12 cellular contexts compared by ENCODE assay signal in the genomic region with DNA sequence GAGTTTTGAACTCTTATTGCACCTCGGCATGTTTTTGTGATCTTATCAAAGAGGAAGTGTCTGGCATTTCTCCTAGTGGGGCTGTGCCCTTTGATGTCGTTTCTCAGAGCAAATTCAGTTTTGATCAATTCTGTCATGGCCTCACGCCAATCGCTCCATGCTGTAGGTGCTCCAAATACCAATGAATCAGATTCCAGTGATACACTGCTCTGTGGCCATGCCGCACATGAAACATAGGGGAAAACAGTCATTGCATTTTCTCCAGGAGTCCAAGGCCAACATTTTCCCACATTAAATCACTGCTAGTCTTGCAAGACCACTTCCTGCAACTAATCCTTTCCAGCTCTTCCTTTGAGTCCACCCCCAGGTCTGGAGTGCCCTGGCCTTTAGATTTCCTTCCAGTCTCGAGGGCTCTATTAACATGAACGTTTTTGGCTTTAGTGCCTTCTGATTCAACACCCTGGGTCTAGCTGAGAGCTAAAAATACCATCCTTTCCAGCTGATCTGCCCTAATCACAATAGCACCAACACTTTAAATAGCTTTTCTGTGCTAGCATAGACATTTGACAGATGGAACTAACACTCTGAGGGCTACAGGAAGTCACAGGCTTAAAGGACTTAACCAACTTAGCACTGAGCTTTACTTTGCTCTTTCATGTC. TPM values are rescaled to one million over a fixed set of nuclear protein-coding genes. Genes with fewer than 3 reads are reported as not detected.
DNase-seq lines count a peak whose midpoint lies in the region; ATAC-seq, FAIRE-seq and TF ChIP-seq lines count a peak whose summit lies in the region.
"Had no signal": no experiment of that assay in that cellular context is flagged by ENCODE, and none has a peak within 500 bp of the region (broad histone marks: within the 10 kb centered on the region; RNA-seq: fewer than 3 reads in every experiment).

No MANE protein-coding gene starts in this region.

- H3K27me3 Mint-ChIP-seq in astrocyte (ENCODE audit: low read depth, unreplicated experiment): no peaks in the 10 kb centered on the region
- H3K27me3 Mint-ChIP-seq: progenitor cell of endocrine pancreas had no signal

- no peaks in the 10 kb centered on the region for H3K4me1 Mint-ChIP-seq in astrocyte (ENCODE audit: low read depth, unreplicated experiment)

- peak overlapping the region; percentile 78 for H3K4me2 ChIP-seq in astrocyte (ENCODE audit: low read length)

- peak; percentile 84 for DNase-seq in HS-5 (ENCODE audit: low read depth)
- DNase-seq in astrocyte (ENCODE audit: low read depth): peak; percentile 99
- peak; percentile 90 for DNase-seq in islet precursor cell
- DNase-seq in small intestine: peak; percentile 66
- no peak for DNase-seq in GM19240 (ENCODE audit: insufficient read length, low spot score)
- DNase-seq in GM13977 (ENCODE audit: low spot score): no peak
- DNase-seq in HEK293T (ENCODE audit: extremely low spot score): no peak
- DNase-seq: activated naive CD4-positive, alpha-beta T cell treated with Interleukin-2 at 50 U/mL for 16 hours; NCI-H446; T1000 had no signal

- FAIRE-seq in astrocyte (lab: Jason Lieb, UNC) (no peak), small intestine (lab: Jason Lieb, UNC) (no peak)

- H4K20me1 ChIP-seq in astrocyte (ENCODE audit: insufficient read depth, low read length): peaks cover 12% of the 10 kb centered on the region

- H3K9ac ChIP-seq in astrocyte (ENCODE audit: low read length): peak overlapping the region; percentile 63

- no peaks in the 10 kb centered on the region for H3K9me3 ChIP-seq in astrocyte (ENCODE audit: insufficient read depth, low read depth, low read length)
- no peaks in the 10 kb centered on the region for H3K9me3 ChIP-seq in small intestine (ENCODE audit: control insufficient read depth, low read depth)

- CTCF ChIA-PET in HEK293T (lab: Yijun Ruan, JAX): interaction anchor here (1.1 kb wide), 1 partner anchor 18 kb away, joined by 3 read pairs; the partner anchor contains the start of gene RASL10B

- H3K9me3 Mint-ChIP-seq in astrocyte (ENCODE audit: unreplicated experiment): no peaks in the 10 kb centered on the region

- no peak overlapping the region for H3K27ac Mint-ChIP-seq in astrocyte (ENCODE audit: unreplicated experiment)
- H3K27ac Mint-ChIP-seq: progenitor cell of endocrine pancreas had no signal

- H3K36me3 ChIP-seq in astrocyte (ENCODE audit: insufficient read depth, low read length) (peaks cover 30% of the 10 kb centered on the region), small intestine (ENCODE audit: control insufficient read depth in 2 of 2, insufficient read depth in 2 of 2, low read length in 2 of 2) (peaks cover 5 to 6% of the 10 kb centered on the region in 2 donors)

- POLR2A ChIA-PET in HEK293T (lab: Yijun Ruan, JAX): interaction anchor here (1.1 kb wide), 1 partner anchor 27 kb away, joined by 3 read pairs; no protein-coding TSS in a partner anchor

- H3K4me3 Mint-ChIP-seq in astrocyte (ENCODE audit: unreplicated experiment): no peak overlapping the region

- H2AFZ ChIP-seq in astrocyte (ENCODE audit: low read depth, low read length): no peak overlapping the region

- in situ Hi-C loops in GM13977 (cut with MboI; ENCODE audit: low pct_unique_long_range_greater_than_20kb, low sequenced_read_pairs, unreplicated experiment): no loop called here

- H3K4me1 ChIP-seq in astrocyte (ENCODE audit: insufficient read depth, low read length): peaks cover 18% of the 10 kb centered on the region
- peaks cover 0 to 2% of the 10 kb centered on the region in 2 donors for H3K4me1 ChIP-seq in small intestine (ENCODE audit: control insufficient read depth in 2 of 2, insufficient read depth in 1 of 2, low read depth in 1 of 2, low read length in 1 of 2)

- TF ChIP-seq CTCF in astrocyte (IDR thresholded peaks at IDR 0.05; ENCODE audit: insufficient read depth, low read depth, low read length): no peak
- no peak for TF ChIP-seq CTCF in GM13977 (IDR thresholded peaks at IDR 0.05; ENCODE audit: extremely low read depth, insufficient read depth, missing control alignments)

- H3K27ac ChIP-seq in astrocyte (ENCODE audit: low read depth, low read length) (peak overlapping the region; percentile 81), small intestine (ENCODE audit: low read depth in 1 of 2, low read length in 1 of 2) (no peak overlapping the region)

- H3K27me3 ChIP-seq in astrocyte (ENCODE audit: insufficient read depth, low read length) (no peaks in the 10 kb centered on the region), small intestine (ENCODE audit: control insufficient read depth in 2 of 2, insufficient read depth in 2 of 2, low read length in 2 of 2) (no peaks in the 10 kb centered on the region)

- H3K79me2 ChIP-seq in astrocyte (ENCODE audit: insufficient read depth, low read length): peaks cover 7% of the 10 kb centered on the region

- peaks cover 4% of the 10 kb centered on the region for H3K36me3 Mint-ChIP-seq in astrocyte (ENCODE audit: low read depth, unreplicated experiment)

- H3K4me3 ChIP-seq in astrocyte (ENCODE audit: insufficient read depth, low read depth, low read length) (no peak overlapping the region), small intestine (ENCODE audit: low read depth in 1 of 2, low read length in 2 of 2) (no peak overlapping the region)

- ATAC-seq in HG02852 (IDR thresholded peaks at IDR 0.05; ENCODE audit: unreplicated experiment): no peak

- 9 to 28% (median 25%) methylated on average over 7 of the region's 7 CpGs for WGBS in small intestine, 3 donors

TF ChIP-seq in HEK293T, 16 proteins besides CTCF, POLR2A, EP300 and RAD21:
- TF ChIP-seq SP1 (IDR thresholded peaks at IDR 0.05) (no peak), LEF1 (IDR thresholded peaks at IDR 0.05; ENCODE audit: borderline replicate concordance) (no peak), NFRKB (IDR thresholded peaks at IDR 0.05) (no peak), FOXM1 (IDR thresholded peaks at IDR 0.05; ENCODE audit: borderline replicate concordance) (no peak), FOXA1 (IDR thresholded peaks at IDR 0.05) (no peak)
- TF ChIP-seq, protein P1, sequence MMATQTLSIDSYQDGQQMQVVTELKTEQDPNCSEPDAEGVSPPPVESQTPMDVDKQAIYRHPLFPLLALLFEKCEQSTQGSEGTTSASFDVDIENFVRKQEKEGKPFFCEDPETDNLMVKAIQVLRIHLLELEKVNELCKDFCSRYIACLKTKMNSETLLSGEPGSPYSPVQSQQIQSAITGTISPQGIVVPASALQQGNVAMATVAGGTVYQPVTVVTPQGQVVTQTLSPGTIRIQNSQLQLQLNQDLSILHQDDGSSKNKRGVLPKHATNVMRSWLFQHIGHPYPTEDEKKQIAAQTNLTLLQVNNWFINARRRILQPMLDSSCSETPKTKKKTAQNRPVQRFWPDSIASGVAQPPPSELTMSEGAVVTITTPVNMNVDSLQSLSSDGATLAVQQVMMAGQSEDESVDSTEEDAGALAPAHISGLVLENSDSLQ (IDR thresholded peaks at IDR 0.05): no peak

RNA-seq across cellular contexts. Expression of gene RASL10B, which starts 18.2 kb away (rescaled TPM):
- total RNA-seq in astrocyte: 19.1 and 21.7 TPM in 2 replicates
- 1 to 10 TPM in 1 of 3 donors, under 1 TPM in 2; 0.27 to 1.9 (median 0.45) TPM for polyA plus RNA-seq in small intestine

RNA-seq across cellular contexts. Expression of gene GAS2L2, which starts 39.8 kb away (rescaled TPM):
- 0.07 TPM in 1 of 2 replicates, not detected in the other for total RNA-seq in astrocyte
- polyA plus RNA-seq in small intestine: under 1 TPM in 1 of 3 donors, not detected in 2; 0.03 TPM

RNA-seq across cellular contexts. Expression of gene C17orf50, which starts 47.5 kb away (rescaled TPM):
- not detected in 2 replicates for total RNA-seq in astrocyte
- under 1 TPM in 1 of 3 donors, not detected in 2; 0.15 TPM for polyA plus RNA-seq in small intestine
- total RNA-seq: progenitor cell of endocrine pancreas had no signal

Comparison
In these comparisons a context has a peak if more than half of its experiments do, and no peak if none do; other contexts are left out.
1. DNase-seq: peak in HS-5 (single experiment), astrocyte (single experiment), islet precursor cell (single experiment) and small intestine (single experiment); none in GM19240 (single experiment), GM13977 (single experiment) and HEK293T (single experiment).